15 cellular contexts compared by ENCODE assay signal in genomic region chr1:184971522-184972265, GRCh38. TPM values are rescaled to one million over a fixed set of nuclear protein-coding genes. Genes with fewer than 3 reads are reported as not detected.
A peak's percentile ranks its signal among the peaks of the same experiment; 100 is the strongest.
DNase-seq lines count a peak whose midpoint lies in the region; ATAC-seq, FAIRE-seq and TF ChIP-seq lines count a peak whose summit lies in the region.
"Had no signal": no experiment of that assay in that cellular context is flagged by ENCODE, and none has a peak within 500 bp of the region (broad histone marks: within the 10 kb centered on the region; RNA-seq: fewer than 3 reads in every experiment).

No MANE protein-coding gene starts in this region.

- POLR2A ChIA-PET in CD4-positive, alpha-beta memory T cell (lab: Charles Lee; ENCODE audit: partially characterized antibody): interaction anchor here (1.1 to 5.6 kb wide), 8 partner anchors 10 to 217 kb away, joined by 3 to 43 read pairs (median 9); partner anchors contain the start of genes EDEM3, RNF2, SWT1 and TRMT1L

- ATAC-seq in pancreas (no peak), HG02610 (IDR thresholded peaks at IDR 0.05; ENCODE audit: unreplicated experiment) (no peak)

- peak overlapping the region; percentile 4; the same call in 1 of the 2 replicates for H3K9ac ChIP-seq in KMS-11

- CTCF ChIA-PET in CD4-positive, alpha-beta memory T cell (lab: Charles Lee; ENCODE audit: partially characterized antibody): interaction anchor here (1.0 to 20.3 kb wide), 4 partner anchors 11 to 198 kb away, joined by 3 to 506 read pairs (median 16); no protein-coding TSS in a partner anchor

- H3K9me3 Mint-ChIP-seq in CD4-positive, alpha-beta memory T cell: no peaks in the 10 kb centered on the region
- H3K9me3 Mint-ChIP-seq in nephron progenitor cell: no peaks in the 10 kb centered on the region

- no peak for DNase-seq in CD4-positive, alpha-beta memory T cell
- DNase-seq in coronary artery (ENCODE audit: low spot score) (no peak), pancreas (no peak), GM19239 (ENCODE audit: insufficient read length, low spot score) (no peak), NK-92 (lab: John Stamatoyannopoulos, UW; ENCODE audit: unreplicated experiment) (no peak), nephron progenitor cell (no peak)
- DNase-seq: activated CD4-positive, alpha-beta T cell treated with anti-CD3 and anti-CD28 coated beads, Interleukin-2, amount 50 U/mL, for 4 hours; islet precursor cell; NCI-H526; ovary; stimulated activated CD4-positive, alpha-beta T cell treated with anti-CD3 and anti-CD28 coated beads, Interleukin-4, amount 100 ng/mL, for 24 hours; testis had no signal

- peaks cover 70% of the 10 kb centered on the region for H3K4me1 ChIP-seq in CD4-positive, alpha-beta memory T cell (ENCODE audit: insufficient read depth, low read length)
- H3K4me1 ChIP-seq in KMS-11 (ENCODE audit: low read depth, poor library complexity, severe bottlenecking): peaks cover 59% of the 10 kb centered on the region
- H3K4me1 ChIP-seq in pancreas: peaks cover 0 to 24% (median 0%) of the 10 kb centered on the region in 3 donors

- intact Hi-C loops in CD4-positive, alpha-beta memory T cell (cut with micrococcal nuclease): loop anchor here (2.0 to 5.0 kb wide), 5 partner anchors 76 to 1406 kb away; partner anchors contain the start of genes EDEM3, IVNS1ABP, ODR4 and RNF2
- intact Hi-C loops in pancreas (cut with DNase I): loop anchor here in 2 of 3 donors (5.0 to 10.0 kb wide), 2 partner anchors 164 to 167 kb away; no protein-coding TSS in a partner anchor

- peak overlapping the region; percentile 78 to 100 (median 97) for H3K27ac Mint-ChIP-seq in CD4-positive, alpha-beta memory T cell
- no peak overlapping the region for H3K27ac Mint-ChIP-seq in nephron progenitor cell

- H3K27me3 ChIP-seq in CD4-positive, alpha-beta memory T cell (ENCODE audit: insufficient read depth, low read length): no peaks in the 10 kb centered on the region
- H3K27me3 ChIP-seq in KMS-11 (ENCODE audit: insufficient read depth, low read depth) (no peaks in the 10 kb centered on the region), pancreas (no peaks in the 10 kb centered on the region)
- H3K27me3 ChIP-seq: ovary, testis had no signal

- no peak overlapping the region for H2AFZ ChIP-seq in KMS-11 (ENCODE audit: low read depth)

- peaks cover 44% of the 10 kb centered on the region for H3K79me2 ChIP-seq in KMS-11 (ENCODE audit: insufficient read depth, low read depth)

- peak overlapping the region; percentile 91 for H3K27ac ChIP-seq in CD4-positive, alpha-beta memory T cell (ENCODE audit: low read depth, low read length)
- H3K27ac ChIP-seq in KMS-11 (no peak overlapping the region), coronary artery (peak overlapping the region; percentile 98), pancreas (peak overlapping the region in 2 of 4 donors; percentile 87 to 88)
- H3K27ac ChIP-seq: ovary, testis had no signal

- peak overlapping the region in 6 of 8 donors; percentile 61 to 100 (median 98) for H3K4me3 Mint-ChIP-seq in CD4-positive, alpha-beta memory T cell
- no peak overlapping the region for H3K4me3 Mint-ChIP-seq in nephron progenitor cell

- 38 to 42% methylated on average over 8 of the region's 8 CpGs for WGBS in pancreas, 2 donors

- H3K36me3 ChIP-seq in CD4-positive, alpha-beta memory T cell (ENCODE audit: insufficient read depth, low read length): no peaks in the 10 kb centered on the region
- H3K36me3 ChIP-seq in KMS-11 (ENCODE audit: insufficient read depth) (no peaks in the 10 kb centered on the region), pancreas (no peaks in the 10 kb centered on the region)
- H3K36me3 ChIP-seq: ovary had no signal

- H4K20me1 ChIP-seq in KMS-11 (ENCODE audit: insufficient read depth): no peaks in the 10 kb centered on the region

- H3K4me3 ChIP-seq in CD4-positive, alpha-beta memory T cell (ENCODE audit: low read length in 2 of 2): no peak overlapping the region
- H3K4me3 ChIP-seq in KMS-11 (IDR thresholded peaks at IDR 0.05; ENCODE audit: insufficient read depth, low read depth, low read length): no peak overlapping the region
- peak overlapping the region; percentile 96 for H3K4me3 ChIP-seq in coronary artery
- H3K4me3 ChIP-seq in pancreas: peak overlapping the region; percentile 24 to 76 (median 70)
- H3K4me3 ChIP-seq: testis had no signal

- H3K36me3 Mint-ChIP-seq in CD4-positive, alpha-beta memory T cell: peaks cover 0 to 11% of the 10 kb centered on the region in 2 donors
- no peaks in the 10 kb centered on the region for H3K36me3 Mint-ChIP-seq in nephron progenitor cell (ENCODE audit: low read depth)

- no peaks in the 10 kb centered on the region for H3K9me3 ChIP-seq in CD4-positive, alpha-beta memory T cell (ENCODE audit: control insufficient read depth in 1 of 2, low read length in 2 of 2)
- H3K9me3 ChIP-seq in pancreas: no peaks in the 10 kb centered on the region
- H3K9me3 ChIP-seq: ovary, testis had no signal

- H3K4me1 Mint-ChIP-seq in CD4-positive, alpha-beta memory T cell: peaks cover 46 to 86% (median 63%) of the 10 kb centered on the region in 4 donors
- H3K4me1 Mint-ChIP-seq in nephron progenitor cell: peaks cover 33% of the 10 kb centered on the region

- H3K27me3 Mint-ChIP-seq in CD4-positive, alpha-beta memory T cell: no peaks in the 10 kb centered on the region
- peaks cover 62% of the 10 kb centered on the region for H3K27me3 Mint-ChIP-seq in nephron progenitor cell (ENCODE audit: low read depth, poor library complexity)

- FAIRE-seq in pancreas (lab: Jason Lieb, UNC) (no peak), GM19239 (lab: Jason Lieb, UNC) (no peak)
- FAIRE-seq: GM12891 had no signal

- TF ChIP-seq CTCF in KMS-11 (conservative IDR thresholded peaks at IDR 0.05; ENCODE audit: low read depth, low read length): no peak
- TF ChIP-seq CTCF in coronary artery (IDR thresholded peaks at IDR 0.05): no peak
- TF ChIP-seq CTCF in pancreas (IDR thresholded peaks at IDR 0.05): no peak
- no peak for TF ChIP-seq CTCF in nephron progenitor cell (IDR thresholded peaks at IDR 0.05)

- H3K4me2 ChIP-seq in KMS-11: peak overlapping the region; percentile 88

RNA-seq across cellular contexts. Expression of gene NIBAN1, which starts 2.6 kb away (rescaled TPM):
- total RNA-seq in CD4-positive, alpha-beta memory T cell: 10 to 100 TPM; 42.8 to 43.2 TPM
- polyA plus RNA-seq in CD4-positive, alpha-beta memory T cell: 10 to 100 TPM in 1 of 2 donors, 1 to 10 TPM in 1; 9.9 to 32.9 TPM
- total RNA-seq in pancreas: 10 to 100 TPM; 43.5 to 75.2 (median 57.8) TPM
- polyA plus RNA-seq in pancreas: 10 to 100 TPM in 1 of 2 donors, 1 to 10 TPM in 1; 5.7 to 15.5 TPM

Comparison
In these comparisons a context has a peak if more than half of its experiments do, and no peak if none do; other contexts are left out.
1. H3K4me3 ChIP-seq: peak in coronary artery (single experiment) and pancreas (4 of 4); none in CD4-positive, alpha-beta memory T cell (0 of 2) and KMS-11 (single experiment).